In the genomic region with DNA sequence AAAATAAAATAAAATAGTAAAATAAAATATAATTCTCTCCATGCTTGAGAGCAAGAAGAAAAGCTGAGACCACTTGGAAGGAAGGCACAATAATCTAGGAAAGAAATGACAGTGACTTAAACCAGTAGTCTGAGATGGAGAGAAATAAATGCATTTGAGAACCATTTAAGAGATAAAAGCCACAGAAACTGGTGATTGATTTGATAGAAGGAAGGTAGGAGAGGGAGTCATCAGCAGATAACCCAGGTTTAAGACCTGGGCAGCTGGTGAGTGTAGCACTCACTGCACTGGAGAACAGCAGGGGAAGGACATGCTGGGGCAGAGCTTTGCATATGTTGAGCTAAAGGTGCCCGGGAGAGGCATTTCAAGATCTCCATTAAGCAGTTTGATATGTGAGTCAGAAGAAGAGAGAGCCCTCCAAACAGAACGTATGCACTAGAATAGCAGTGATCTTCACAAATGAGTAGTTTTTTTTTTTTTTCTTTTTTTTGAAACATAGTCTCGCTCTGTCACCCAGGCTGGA, we compare ENCODE assay signal across 1 cellular context.
TF ChIP-seq lines count a peak whose summit lies in the region.

No MANE protein-coding gene starts in this region.

TF ChIP-seq in GM23338, 12 proteins besides CTCF, POLR2A, EP300 and RAD21 (continued from another document):
- TF ChIP-seq, protein P1, sequence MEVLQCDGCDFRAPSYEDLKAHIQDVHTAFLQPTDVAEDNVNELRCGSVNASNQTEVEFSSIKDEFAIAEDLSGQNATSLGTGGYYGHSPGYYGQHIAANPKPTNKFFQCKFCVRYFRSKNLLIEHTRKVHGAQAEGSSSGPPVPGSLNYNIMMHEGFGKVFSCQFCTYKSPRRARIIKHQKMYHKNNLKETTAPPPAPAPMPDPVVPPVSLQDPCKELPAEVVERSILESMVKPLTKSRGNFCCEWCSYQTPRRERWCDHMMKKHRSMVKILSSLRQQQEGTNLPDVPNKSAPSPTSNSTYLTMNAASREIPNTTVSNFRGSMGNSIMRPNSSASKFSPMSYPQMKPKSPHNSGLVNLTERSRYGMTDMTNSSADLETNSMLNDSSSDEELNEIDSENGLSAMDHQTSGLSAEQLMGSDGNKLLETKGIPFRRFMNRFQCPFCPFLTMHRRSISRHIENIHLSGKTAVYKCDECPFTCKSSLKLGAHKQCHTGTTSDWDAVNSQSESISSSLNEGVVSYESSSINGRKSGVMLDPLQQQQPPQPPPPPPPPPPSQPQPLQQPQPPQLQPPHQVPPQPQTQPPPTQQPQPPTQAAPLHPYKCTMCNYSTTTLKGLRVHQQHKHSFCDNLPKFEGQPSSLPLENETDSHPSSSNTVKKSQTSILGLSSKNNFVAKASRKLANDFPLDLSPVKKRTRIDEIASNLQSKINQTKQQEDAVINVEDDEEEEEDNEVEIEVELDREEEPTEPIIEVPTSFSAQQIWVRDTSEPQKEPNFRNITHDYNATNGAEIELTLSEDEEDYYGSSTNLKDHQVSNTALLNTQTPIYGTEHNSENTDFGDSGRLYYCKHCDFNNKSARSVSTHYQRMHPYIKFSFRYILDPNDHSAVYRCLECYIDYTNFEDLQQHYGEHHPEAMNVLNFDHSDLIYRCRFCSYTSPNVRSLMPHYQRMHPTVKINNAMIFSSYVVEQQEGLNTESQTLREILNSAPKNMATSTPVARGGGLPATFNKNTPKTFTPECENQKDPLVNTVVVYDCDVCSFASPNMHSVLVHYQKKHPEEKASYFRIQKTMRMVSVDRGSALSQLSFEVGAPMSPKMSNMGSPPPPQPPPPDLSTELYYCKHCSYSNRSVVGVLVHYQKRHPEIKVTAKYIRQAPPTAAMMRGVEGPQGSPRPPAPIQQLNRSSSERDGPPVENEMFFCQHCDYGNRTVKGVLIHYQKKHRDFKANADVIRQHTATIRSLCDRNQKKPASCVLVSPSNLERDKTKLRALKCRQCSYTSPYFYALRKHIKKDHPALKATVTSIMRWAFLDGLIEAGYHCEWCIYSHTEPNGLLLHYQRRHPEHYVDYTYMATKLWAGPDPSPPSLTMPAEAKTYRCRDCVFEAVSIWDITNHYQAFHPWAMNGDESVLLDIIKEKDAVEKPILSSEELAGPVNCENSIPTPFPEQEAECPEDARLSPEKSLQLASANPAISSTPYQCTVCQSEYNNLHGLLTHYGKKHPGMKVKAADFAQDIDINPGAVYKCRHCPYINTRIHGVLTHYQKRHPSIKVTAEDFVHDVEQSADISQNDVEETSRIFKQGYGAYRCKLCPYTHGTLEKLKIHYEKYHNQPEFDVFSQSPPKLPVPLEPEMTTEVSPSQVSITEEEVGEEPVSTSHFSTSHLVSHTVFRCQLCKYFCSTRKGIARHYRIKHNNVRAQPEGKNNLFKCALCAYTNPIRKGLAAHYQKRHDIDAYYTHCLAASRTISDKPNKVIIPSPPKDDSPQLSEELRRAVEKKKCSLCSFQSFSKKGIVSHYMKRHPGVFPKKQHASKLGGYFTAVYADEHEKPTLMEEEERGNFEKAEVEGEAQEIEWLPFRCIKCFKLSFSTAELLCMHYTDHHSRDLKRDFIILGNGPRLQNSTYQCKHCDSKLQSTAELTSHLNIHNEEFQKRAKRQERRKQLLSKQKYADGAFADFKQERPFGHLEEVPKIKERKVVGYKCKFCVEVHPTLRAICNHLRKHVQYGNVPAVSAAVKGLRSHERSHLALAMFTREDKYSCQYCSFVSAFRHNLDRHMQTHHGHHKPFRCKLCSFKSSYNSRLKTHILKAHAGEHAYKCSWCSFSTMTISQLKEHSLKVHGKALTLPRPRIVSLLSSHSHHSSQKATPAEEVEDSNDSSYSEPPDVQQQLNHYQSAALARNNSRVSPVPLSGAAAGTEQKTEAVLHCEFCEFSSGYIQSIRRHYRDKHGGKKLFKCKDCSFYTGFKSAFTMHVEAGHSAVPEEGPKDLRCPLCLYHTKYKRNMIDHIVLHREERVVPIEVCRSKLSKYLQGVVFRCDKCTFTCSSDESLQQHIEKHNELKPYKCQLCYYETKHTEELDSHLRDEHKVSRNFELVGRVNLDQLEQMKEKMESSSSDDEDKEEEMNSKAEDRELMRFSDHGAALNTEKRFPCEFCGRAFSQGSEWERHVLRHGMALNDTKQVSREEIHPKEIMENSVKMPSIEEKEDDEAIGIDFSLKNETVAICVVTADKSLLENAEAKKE (CRISPR knock-in tag; IDR thresholded peaks at IDR 0.05), result no peak
- TF ChIP-seq EZH2phosphoT487 (IDR thresholded peaks at IDR 0.05; ENCODE audit: unreplicated experiment) (no peak), POLR2AphosphoS5 (IDR thresholded peaks at IDR 0.05; ENCODE audit: low read depth) (no peak)
TF ChIP-seq in GM23338: peak in this region for 0.
